Comparison of ENCODE assay signal across 16 cellular contexts in genomic region chr17:27891841-27892240, GRCh38.
"Had no signal": no experiment of that assay in that cellular context is flagged by ENCODE, and none has a peak within 500 bp of the region (broad histone marks: within the 10 kb centered on the region; RNA-seq: fewer than 3 reads in every experiment).

No MANE protein-coding gene starts in this region.

- ATAC-seq: activated CD4-positive, CD25-positive, alpha-beta regulatory T cell treated with anti-CD3 and anti-CD28 coated beads, Interleukin-2, amount 50 U/mL, for 24 hours; activated T-cell treated with anti-CD3 and anti-CD28 coated beads, Interleukin-2, amount 50 U/mL, for 4 hours had no signal

- H3K9me3 Mint-ChIP-seq: activated naive CD8-positive, alpha-beta T cell treated with anti-CD3 and anti-CD28 coated beads, Interleukin-2, amount 10 ng/mL, durations not matched to agents 7 days and 5 days; activated T-cell treated with anti-CD3 and anti-CD28 coated beads, Interleukin-2, amount 50 U/mL, for 4 hours had no signal

- DNase-seq: activated CD4-positive, alpha-beta T cell treated with anti-CD3 and anti-CD28 coated beads, Interleukin-2, amount 50 U/mL, for 4 hours; activated effector memory CD4-positive, alpha-beta T cell treated with anti-CD3 and anti-CD28 coated beads, Interleukin-2, amount 50 U/mL, for 16 hours; activated naive CD8-positive, alpha-beta T cell treated with anti-CD3 and anti-CD28 coated beads, Interleukin-2, amount 10 ng/mL, durations not matched to agents 7 days and 5 days; activated T-cell treated with anti-CD3 and anti-CD28 coated beads, Interleukin-2, amount 50 U/mL, for 4 hours; anterior cingulate cortex; cerebellar nuclear complex; effector memory CD4-positive, alpha-beta T cell; foreskin fibroblast; left ventricle myocardium inferior; retina; stimulated activated CD4-positive, alpha-beta T cell treated with anti-CD3 and anti-CD28 coated beads, Interleukin-12 subunit alpha, Interleukin-12 subunit beta, amount 100 ng/mL, for 4 hours; stimulated activated CD4-positive, alpha-beta T cell treated with anti-CD3 and anti-CD28 coated beads, Interleukin-2, amount 100 ng/mL, for 24 hours; stomach; T-helper 2 cell; testis had no signal

- H3K27me3 ChIP-seq: stomach, testis had no signal

- H3K36me3 ChIP-seq: left ventricle myocardium inferior, stomach had no signal

- H3K9me3 ChIP-seq: left ventricle myocardium inferior, stomach, testis had no signal

- H3K4me1 ChIP-seq: testis had no signal
